Comparison of ENCODE assay signal across 35 cellular contexts in genomic region chr13:57044910-57045309, GRCh38.
"Had no signal": no experiment of that assay in that cellular context is flagged by ENCODE, and none has a peak within 500 bp of the region (broad histone marks: within the 10 kb centered on the region; RNA-seq: fewer than 3 reads in every experiment).

No MANE protein-coding gene starts in this region.

- H3K4me3 ChIP-seq: adrenal gland, ascending aorta, body of pancreas, breast epithelium, cardiac muscle cell had no signal

- H3K27ac ChIP-seq: adrenal gland, ascending aorta, body of pancreas, brain microvascular endothelial cell, breast epithelium, cardiac muscle cell had no signal

- ATAC-seq: activated naive CD4-positive, alpha-beta T cell treated with anti-CD3 and anti-CD28 coated beads, Interleukin-2, amount 50 U/mL, for 72 hours; activated naive CD8-positive, alpha-beta T cell treated with anti-CD3 and anti-CD28 coated beads, Interleukin-2, amount 50 U/mL, for 24 hours; activated T-cell treated with anti-CD3 and anti-CD28 coated beads, Interleukin-2, amount 50 U/mL, for 4 hours; activated T-cell treated with anti-CD3 and anti-CD28 coated beads, Interleukin-2, amount 50 U/mL, for 72 hours; activated T-helper 17 cell treated with anti-CD3 and anti-CD28 coated beads, Interleukin-2, amount 50 U/mL, for 72 hours; body of pancreas had no signal

- H3K36me3 ChIP-seq: adrenal gland, ascending aorta, brain microvascular endothelial cell, breast epithelium, cardiac muscle cell had no signal

- H3K27me3 ChIP-seq: adrenal gland, ascending aorta, body of pancreas, brain microvascular endothelial cell, breast epithelium, cardiac muscle cell had no signal

- FAIRE-seq: astrocyte, bronchial epithelial cell had no signal

- H3K4me1 ChIP-seq: adrenal gland, ascending aorta, body of pancreas, breast epithelium had no signal

- H3K9me3 ChIP-seq: adrenal gland had no signal

- DNase-seq: activated effector memory CD4-positive, alpha-beta T cell treated with anti-CD3 and anti-CD28 coated beads, Interleukin-2, amount 50 U/mL, for 16 hours; activated effector memory CD4-positive, alpha-beta T cell treated with Interleukin-2 at 50 U/mL for 16 hours; activated gamma-delta T cell; activated gamma-delta T cell treated with Interleukin-2 at 50 U/mL for 16 hours; activated naive CD4-positive, alpha-beta T cell; activated naive CD4-positive, alpha-beta T cell treated with anti-CD3 and anti-CD28 coated beads for 36 hours; activated naive CD4-positive, alpha-beta T cell treated with anti-CD3 and anti-CD28 coated beads, Interleukin-2, amount 10 ng/mL, durations not matched to agents 7 days and 5 days; activated naive CD4-positive, alpha-beta T cell treated with anti-CD3 and anti-CD28 coated beads, Interleukin-2, amount 50 U/mL, for 16 hours; activated naive CD4-positive, alpha-beta T cell treated with Interleukin-2 at 50 U/mL for 16 hours; activated naive CD8-positive, alpha-beta T cell treated with anti-CD3 and anti-CD28 coated beads for 36 hours; activated naive CD8-positive, alpha-beta T cell treated with anti-CD3 and anti-CD28 coated beads, Interleukin-2, amount 10 ng/mL, durations not matched to agents 7 days and 5 days; activated naive CD8-positive, alpha-beta T cell treated with anti-CD3 and anti-CD28 coated beads, Interleukin-2, amount 50 U/mL, for 24 hours; activated T-cell treated with anti-CD3 and anti-CD28 coated beads for 4 hours; activated T-cell treated with anti-CD3 and anti-CD28 coated beads, Interleukin-2, amount 50 U/mL, for 1 hour; activated T-cell treated with anti-CD3 and anti-CD28 coated beads, Interleukin-2, amount 50 U/mL, for 24 hours; activated T-cell treated with anti-CD3 and anti-CD28 coated beads, Interleukin-2, amount 50 U/mL, for 4 hours; activated T-cell treated with anti-CD3 and anti-CD28 coated beads, Interleukin-2, amount 50 U/mL, for 48 hours; activated T-cell treated with anti-CD3 and anti-CD28 coated beads, Interleukin-2, amount 50 U/mL, for 72 hours; adrenal gland; amniotic stem cell; amygdala; anterior cingulate cortex; aorta; body of pancreas; brain microvascular endothelial cell; caudate nucleus; central memory CD4-positive, alpha-beta T cell; cerebellar nuclear complex had no signal
